ENCODE assay signal across 26 cellular contexts in genomic region chr7:156058248-156058647, GRCh38.
"Had no signal": no experiment of that assay in that cellular context is flagged by ENCODE, and none has a peak within 500 bp of the region (broad histone marks: within the 10 kb centered on the region; RNA-seq: fewer than 3 reads in every experiment).

No MANE protein-coding gene starts in this region.

- H3K36me3 ChIP-seq: left lung, lower lobe of right lung, neural progenitor cell, ovary, prostate gland, suprapubic skin, thoracic aorta, tibial artery, upper lobe of right lung had no signal

- H3K27ac ChIP-seq: left lung, lower lobe of right lung, neural progenitor cell, ovary, prostate gland, skin epidermis, suprapubic skin, thoracic aorta, tibial artery, upper lobe of right lung had no signal

- H2AFZ ChIP-seq: neural progenitor cell had no signal

- H3K4me2 ChIP-seq: neural progenitor cell had no signal

- H3K9me3 ChIP-seq: lower lobe of right lung, ovary, prostate gland, suprapubic skin, thoracic aorta, tibial artery, upper lobe of right lung had no signal

- H3K27me3 ChIP-seq: left lung, neural progenitor cell, ovary, suprapubic skin, tibial artery, upper lobe of right lung had no signal

- H3K4me3 ChIP-seq: left lung, lower lobe of right lung, neural progenitor cell, ovary, prostate gland, skin epidermis, suprapubic skin, thoracic aorta, tibial artery, upper lobe of right lung had no signal

- DNase-seq: hypothalamus; immature natural killer cell; kidney; left colon; left lung; lower lobe of right lung; mammary epithelial cell; mesenchymal stem cell; naive B cell; natural killer cell; nephron progenitor cell; ovary; retina; right cardiac atrium; stimulated activated CD4-positive, alpha-beta T cell treated with anti-CD3 and anti-CD28 coated beads, Interleukin-12 subunit alpha, Interleukin-12 subunit beta, amount 100 ng/mL, for 4 hours; stimulated activated CD4-positive, alpha-beta T cell treated with anti-CD3 and anti-CD28 coated beads, Interleukin-15, amount 100 ng/mL, for 24 hours; stimulated activated CD4-positive, alpha-beta T cell treated with anti-CD3 and anti-CD28 coated beads, Interleukin-4, amount 100 ng/mL, for 24 hours; stimulated activated naive CD4-positive, alpha-beta T cell; trophoblast cell; upper lobe of right lung had no signal

- H3K4me1 ChIP-seq: left lung, lower lobe of right lung, neural progenitor cell, prostate gland, suprapubic skin, tibial artery, upper lobe of right lung had no signal

- H3K9ac ChIP-seq: neural progenitor cell had no signal
